ENCODE assay signal across 14 cellular contexts in the genomic region with DNA sequence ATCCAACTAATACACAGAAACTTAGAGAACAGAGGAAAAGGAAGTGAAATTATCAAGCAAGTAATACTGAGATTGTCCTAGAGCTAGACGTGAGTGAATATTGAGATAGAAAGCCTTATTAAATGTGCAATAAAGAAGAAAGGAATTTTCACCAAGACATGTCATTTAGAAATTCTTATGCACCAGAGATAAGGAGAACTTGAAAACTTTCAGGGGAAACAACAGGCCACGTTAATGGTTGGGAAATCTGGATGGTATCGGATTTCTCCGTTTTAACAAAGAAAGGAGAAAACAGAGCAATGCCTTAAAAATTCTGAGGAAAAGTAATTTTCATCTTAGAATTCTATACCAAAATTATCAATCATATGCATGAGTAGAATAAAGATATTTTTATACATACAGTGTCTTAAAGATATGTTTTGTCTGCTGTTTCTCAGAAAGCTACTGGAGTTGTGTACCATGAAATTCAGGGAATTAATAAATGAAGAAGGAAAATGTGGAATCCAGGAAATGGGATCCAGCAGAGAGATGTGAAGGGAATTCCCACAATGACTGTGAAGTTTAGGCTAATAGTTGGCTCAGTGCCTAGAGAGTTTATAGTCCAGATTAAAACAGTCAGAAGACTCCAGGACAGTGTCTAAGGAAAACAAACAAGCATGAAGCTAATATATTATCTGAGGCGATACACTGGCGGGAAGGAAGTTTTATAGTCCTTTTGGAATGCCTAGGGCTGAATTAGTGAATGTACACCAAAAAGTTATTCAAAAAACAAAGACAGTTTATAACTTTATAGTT.
DNase-seq lines count a peak whose midpoint lies in the region; ATAC-seq, FAIRE-seq and TF ChIP-seq lines count a peak whose summit lies in the region.
"Had no signal": no experiment of that assay in that cellular context is flagged by ENCODE, and none has a peak within 500 bp of the region (broad histone marks: within the 10 kb centered on the region; RNA-seq: fewer than 3 reads in every experiment).

No MANE protein-coding gene starts in this region.

- POLR2A ChIA-PET in endothelial cell of umbilical vein (lab: Charles Lee): no interaction called here

- H3K4me3 ChIP-seq in ACC112 (ENCODE audit: low read depth, low read length) (no peak overlapping the region), endothelial cell of umbilical vein (replicated peaks in 1 of 3; ENCODE audit: insufficient read depth in 1 of 3, low read depth in 1 of 3, low read length in 3 of 3) (no peak overlapping the region), mucosa of descending colon (no peak overlapping the region), endodermal cell (ENCODE audit: low read length) (no peak overlapping the region), transverse colon (no peak overlapping the region)
- H3K4me3 ChIP-seq: skin epidermis had no signal

- H3K79me2 ChIP-seq in ACC112 (ENCODE audit: control insufficient read depth, insufficient read depth, low read length, unreplicated experiment) (no peaks in the 10 kb centered on the region), endothelial cell of umbilical vein (ENCODE audit: control insufficient read depth, insufficient read depth, low read length) (no peaks in the 10 kb centered on the region)

- H3K9ac ChIP-seq in endothelial cell of umbilical vein (replicated peaks; ENCODE audit: extremely low read depth, insufficient read depth, low read length) (no peak overlapping the region), endodermal cell (ENCODE audit: extremely low read depth, low read length, poor library complexity, severe bottlenecking) (no peak overlapping the region)

- H3K9me3 Mint-ChIP-seq in endodermal cell: no peaks in the 10 kb centered on the region
- H3K9me3 Mint-ChIP-seq: activated naive CD8-positive, alpha-beta T cell treated with anti-CD3 and anti-CD28 coated beads, Interleukin-2, amount 50 U/mL, for 24 hours had no signal

- H2AFZ ChIP-seq in ACC112 (ENCODE audit: low read length, unreplicated experiment): peak overlapping the region; percentile 54
- H2AFZ ChIP-seq in endothelial cell of umbilical vein (ENCODE audit: low read depth, low read length): no peak overlapping the region

- TF ChIP-seq EP300 in transverse colon (IDR thresholded peaks at IDR 0.05; ENCODE audit: low read depth): no peak

- no peaks in the 10 kb centered on the region for H3K27me3 ChIP-seq in ACC112 (ENCODE audit: insufficient read depth, low read length)
- no peaks in the 10 kb centered on the region for H3K27me3 ChIP-seq in endothelial cell of umbilical vein (ENCODE audit: control insufficient read depth in 2 of 2, insufficient read depth in 2 of 2, low read length in 2 of 2)
- H3K27me3 ChIP-seq in endodermal cell (ENCODE audit: control insufficient read depth, insufficient read depth, low read length, poor library complexity, severe bottlenecking): no peaks in the 10 kb centered on the region
- H3K27me3 ChIP-seq in transverse colon: no peaks in the 10 kb centered on the region

- peaks cover 2% of the 10 kb centered on the region for H3K4me1 Mint-ChIP-seq in endodermal cell
- H3K4me1 Mint-ChIP-seq: activated naive CD8-positive, alpha-beta T cell treated with anti-CD3 and anti-CD28 coated beads, Interleukin-2, amount 50 U/mL, for 24 hours had no signal

- dilution Hi-C loops in endothelial cell of umbilical vein (cut with MboI; ENCODE audit: extremely low pct_ligation_motif_present, low sequenced_read_pairs): no loop called here

- no peaks in the 10 kb centered on the region for H3K9me1 ChIP-seq in endothelial cell of umbilical vein (replicated peaks; ENCODE audit: control insufficient read depth, extremely low read depth, insufficient read depth, low read length)

- no peaks in the 10 kb centered on the region for H3K27me3 Mint-ChIP-seq in endodermal cell (ENCODE audit: insufficient read depth)
- H3K27me3 Mint-ChIP-seq: activated naive CD8-positive, alpha-beta T cell treated with anti-CD3 and anti-CD28 coated beads, Interleukin-2, amount 50 U/mL, for 24 hours had no signal

- H3K27ac Mint-ChIP-seq in endodermal cell: no peak overlapping the region
- H3K27ac Mint-ChIP-seq: activated naive CD8-positive, alpha-beta T cell treated with anti-CD3 and anti-CD28 coated beads, Interleukin-2, amount 50 U/mL, for 24 hours had no signal

- no peak overlapping the region for H3K4me3 Mint-ChIP-seq in endodermal cell
- H3K4me3 Mint-ChIP-seq: activated naive CD8-positive, alpha-beta T cell treated with anti-CD3 and anti-CD28 coated beads, Interleukin-2, amount 50 U/mL, for 24 hours had no signal

- peak; percentile 3 for DNase-seq in HuH-7.5 (ENCODE audit: low spot score)
- DNase-seq in endothelial cell of umbilical vein (ENCODE audit: low read depth, low spot score): peak; percentile 52
- DNase-seq in mucosa of descending colon: no peak
- no peak for DNase-seq in endodermal cell
- no peak for DNase-seq in transverse colon
- DNase-seq in germinal center (ENCODE audit: low spot score): no peak
- DNase-seq: activated naive CD8-positive, alpha-beta T cell treated with anti-CD3 and anti-CD28 coated beads, Interleukin-2, amount 50 U/mL, for 24 hours; effector CD8-positive, alpha-beta T cell; NCI-H1105; NCI-H69; WERI-Rb-1 had no signal

- TF ChIP-seq POLR2A in endothelial cell of umbilical vein (IDR thresholded peaks at IDR 0.05; ENCODE audit: low read depth, low read length) (no peak), transverse colon (IDR thresholded peaks at IDR 0.05) (no peak)

- H4K20me1 ChIP-seq in endothelial cell of umbilical vein (replicated peaks; ENCODE audit: control insufficient read depth, extremely low read depth, insufficient read depth, low read length): no peaks in the 10 kb centered on the region

- peaks cover 6% of the 10 kb centered on the region for H3K36me3 Mint-ChIP-seq in endodermal cell (ENCODE audit: low read depth)

- in situ Hi-C loops in transverse colon (cut with MboI; ENCODE audit: low pct_ligation_motif_present in 1 of 4, low pct_unique_long_range_greater_than_20kb in 1 of 4, low sequenced_read_pairs in 3 of 4): no loop called here

- intact Hi-C loops in endothelial cell of umbilical vein (cut with micrococcal nuclease): no loop called here
- intact Hi-C loops in mucosa of descending colon (cut with DNase I, micrococcal nuclease): no loop called here
- intact Hi-C loops in transverse colon (cut with DNase I; ENCODE audit: low total_unique reads): no loop called here

- no TSS peak for BruUV-seq in endothelial cell of umbilical vein (replicated peaks; lab: Mats Ljungman, UMichigan)

- no peak for TF ChIP-seq CTCF in endothelial cell of umbilical vein (IDR thresholded peaks at IDR 0.05; ENCODE audit: extremely low read depth in 1 of 2, insufficient read depth in 1 of 2, low read depth in 1 of 2, low read length in 2 of 2)
- no peak for TF ChIP-seq CTCF in mucosa of descending colon (IDR thresholded peaks at IDR 0.05)
- TF ChIP-seq CTCF in endodermal cell (conservative IDR thresholded peaks at IDR 0.05): no peak
- TF ChIP-seq CTCF in transverse colon (IDR thresholded peaks at IDR 0.05): no peak

- H3K36me3 ChIP-seq in ACC112 (ENCODE audit: insufficient read depth, low read length) (no peaks in the 10 kb centered on the region), endothelial cell of umbilical vein (ENCODE audit: control insufficient read depth in 2 of 2, extremely low read depth in 1 of 2, insufficient read depth in 2 of 2, low read length in 2 of 2) (no peaks in the 10 kb centered on the region), mucosa of descending colon (ENCODE audit: low read depth) (no peaks in the 10 kb centered on the region), endodermal cell (ENCODE audit: control insufficient read depth, insufficient read depth, low read length) (no peaks in the 10 kb centered on the region), transverse colon (no peaks in the 10 kb centered on the region)
- H3K36me3 ChIP-seq: WERI-Rb-1 had no signal

- H3K4me2 ChIP-seq in endothelial cell of umbilical vein (ENCODE audit: insufficient read depth, low read length): no peak overlapping the region

- CTCF ChIA-PET in endothelial cell of umbilical vein (lab: Charles Lee): interaction anchor here (1.8 kb wide), 1 partner anchor 618 kb away, joined by 5 read pairs; no protein-coding TSS in a partner anchor

- H3K9me3 ChIP-seq in endothelial cell of umbilical vein (replicated peaks; ENCODE audit: control insufficient read depth, insufficient read depth, low read length) (no peaks in the 10 kb centered on the region), mucosa of descending colon (no peaks in the 10 kb centered on the region), endodermal cell (ENCODE audit: control insufficient read depth, low read length) (no peaks in the 10 kb centered on the region), transverse colon (no peaks in the 10 kb centered on the region)

- H3K27ac ChIP-seq in ACC112 (ENCODE audit: low read depth, low read length): peak overlapping the region; percentile 8; the same call in 1 of the 2 replicates
- no peak overlapping the region for H3K27ac ChIP-seq in endothelial cell of umbilical vein (ENCODE audit: insufficient read depth, low read depth, low read length)
- no peak overlapping the region for H3K27ac ChIP-seq in endodermal cell (ENCODE audit: low read depth, low read length)
- H3K27ac ChIP-seq in transverse colon: peak overlapping the region in 1 of 4 donors; percentile 9
- H3K27ac ChIP-seq: skin epidermis, WERI-Rb-1 had no signal

- H3K4me1 ChIP-seq in ACC112 (ENCODE audit: control insufficient read depth, insufficient read depth, low read length, unreplicated experiment) (peaks cover 4% of the 10 kb centered on the region), endothelial cell of umbilical vein (ENCODE audit: control insufficient read depth, extremely low read depth, insufficient read depth, low read length) (no peaks in the 10 kb centered on the region), mucosa of descending colon (ENCODE audit: low read depth) (peaks cover 3% of the 10 kb centered on the region), endodermal cell (ENCODE audit: control insufficient read depth, insufficient read depth, low read length) (no peaks in the 10 kb centered on the region), transverse colon (peaks cover 0 to 18% (median 0%) of the 10 kb centered on the region in 4 donors)

- peak; percentile 56 for FAIRE-seq in endothelial cell of umbilical vein (lab: Jason Lieb, UNC)

- WGBS in endodermal cell (ENCODE audit: insufficient coverage in 1 of 2, insufficient read length in 1 of 2), 2 experiments: 80 to 97% methylated on average over 1 to 6 of the region's 6 CpGs
- WGBS in transverse colon (ENCODE audit: low coverage in 1 of 2), 2 donors: 61 to 77% methylated on average over 6 of the region's 6 CpGs

- ATAC-seq in mucosa of descending colon (peak; percentile 34), GM21390 (IDR thresholded peaks at IDR 0.05; ENCODE audit: unreplicated experiment) (no peak)
- ATAC-seq: activated naive CD8-positive, alpha-beta T cell treated with anti-CD3 and anti-CD28 coated beads, Interleukin-2, amount 50 U/mL, for 24 hours had no signal

TF ChIP-seq in endothelial cell of umbilical vein, 7 proteins besides CTCF, POLR2A, EP300 and RAD21 (continues in another document):
- TF ChIP-seq JUN (IDR thresholded peaks at IDR 0.05; ENCODE audit: borderline replicate concordance, insufficient read depth, insufficient read length, low read depth): no peak
- no peak for TF ChIP-seq EZH2 (IDR thresholded peaks at IDR 0.05; ENCODE audit: borderline replicate concordance, low read depth, low read length, severe bottlenecking)
- no peak for TF ChIP-seq FOS (IDR thresholded peaks at IDR 0.05; ENCODE audit: borderline replicate concordance, insufficient read depth, low read length)

Comparison
In these comparisons a context has a peak if more than half of its experiments do, and no peak if none do; other contexts are left out.
1. DNase-seq: peak in HuH-7.5 (single experiment) and endothelial cell of umbilical vein (single experiment); none in mucosa of descending colon (0 of 3), endodermal cell (single experiment), transverse colon (single experiment) and germinal center (single experiment).